10 cellular contexts compared by ENCODE assay signal in genomic region chr2:204967199-204967995, GRCh38.
DNase-seq lines count a peak whose midpoint lies in the region; ATAC-seq and TF ChIP-seq lines count a peak whose summit lies in the region.
"Had no signal": no experiment of that assay in that cellular context is flagged by ENCODE, and none has a peak within 500 bp of the region (broad histone marks: within the 10 kb centered on the region; RNA-seq: fewer than 3 reads in every experiment).

No MANE protein-coding gene starts in this region.

- CTCF ChIA-PET in HEK293T (lab: Yijun Ruan, JAX), result no interaction called here

- H3K36me3 Mint-ChIP-seq in stimulated activated effector memory CD8-positive, alpha-beta T cell treated with anti-CD3 and anti-CD28 coated beads, Interleukin-12 subunit alpha, Interleukin-12 subunit beta, amount 100 ng/mL, for 72 hours, result no peaks in the 10 kb centered on the region

- peaks cover 3% of the 10 kb centered on the region for H3K9me3 Mint-ChIP-seq in stimulated activated effector memory CD8-positive, alpha-beta T cell treated with anti-CD3 and anti-CD28 coated beads, Interleukin-12 subunit alpha, Interleukin-12 subunit beta, amount 100 ng/mL, for 72 hours

- TF ChIP-seq POLR2A in Peyer's patch (IDR thresholded peaks at IDR 0.05), result no peak

- no peaks in the 10 kb centered on the region for H3K27me3 ChIP-seq in Peyer's patch
- H3K27me3 ChIP-seq: stomach had no signal

- peak; percentile 68 for ATAC-seq in stimulated activated effector memory CD8-positive, alpha-beta T cell treated with anti-CD3 and anti-CD28 coated beads, Interleukin-12 subunit alpha, Interleukin-12 subunit beta, amount 100 ng/mL, for 72 hours
- ATAC-seq in HG02763 (IDR thresholded peaks at IDR 0.05; ENCODE audit: unreplicated experiment) (no peak), HG02588 (IDR thresholded peaks at IDR 0.05; ENCODE audit: unreplicated experiment) (no peak)

- H3K4me3 Mint-ChIP-seq in stimulated activated effector memory CD8-positive, alpha-beta T cell treated with anti-CD3 and anti-CD28 coated beads, Interleukin-12 subunit alpha, Interleukin-12 subunit beta, amount 100 ng/mL, for 72 hours, result no peak overlapping the region

- no peaks in the 10 kb centered on the region for H3K36me3 ChIP-seq in Peyer's patch
- H3K36me3 ChIP-seq: stomach had no signal

- DNase-seq in Peyer's patch, result peak in 2 of 3 donors; percentile 35 to 47
- peak; percentile 12 to 17 for DNase-seq in activated CD4-positive, alpha-beta T cell treated with anti-CD3 and anti-CD28 coated beads, Interleukin-2, amount 50 U/mL, for 4 hours
- peak; percentile 23 for DNase-seq in effector CD4-positive, alpha-beta T cell
- DNase-seq in stimulated activated effector memory CD8-positive, alpha-beta T cell treated with anti-CD3 and anti-CD28 coated beads, Interleukin-12 subunit alpha, Interleukin-12 subunit beta, amount 100 ng/mL, for 72 hours (ENCODE audit: low spot score in 2 of 2), result no peak
- DNase-seq in HEK293T (ENCODE audit: extremely low spot score), result no peak
- DNase-seq: NCI-H226, stomach had no signal

- peaks cover 15% of the 10 kb centered on the region for H3K4me1 Mint-ChIP-seq in stimulated activated effector memory CD8-positive, alpha-beta T cell treated with anti-CD3 and anti-CD28 coated beads, Interleukin-12 subunit alpha, Interleukin-12 subunit beta, amount 100 ng/mL, for 72 hours

- POLR2A ChIA-PET in HEK293T (lab: Yijun Ruan, JAX), result no interaction called here

- no peak for TF ChIP-seq CTCF in Peyer's patch (IDR thresholded peaks at IDR 0.05)

- H3K9me3 ChIP-seq in Peyer's patch, result no peaks in the 10 kb centered on the region
- H3K9me3 ChIP-seq: stomach had no signal

- H3K27ac Mint-ChIP-seq in stimulated activated effector memory CD8-positive, alpha-beta T cell treated with anti-CD3 and anti-CD28 coated beads, Interleukin-12 subunit alpha, Interleukin-12 subunit beta, amount 100 ng/mL, for 72 hours, result peak overlapping the region; percentile 50

- H3K4me1 ChIP-seq in Peyer's patch, result no peaks in the 10 kb centered on the region

- no peak overlapping the region for H3K4me3 ChIP-seq in Peyer's patch
- H3K4me3 ChIP-seq: stomach had no signal

- H3K27ac ChIP-seq in Peyer's patch, result peak overlapping the region in 1 of 4 donors; percentile 27
- H3K27ac ChIP-seq: HL-60, stomach had no signal

TF ChIP-seq in HEK293T, 16 proteins besides CTCF, POLR2A, EP300 and RAD21:
- no peak for TF ChIP-seq FOXM1 (IDR thresholded peaks at IDR 0.05; ENCODE audit: borderline replicate concordance)
- TF ChIP-seq FOXK2 (IDR thresholded peaks at IDR 0.05), result no peak
- no peak for TF ChIP-seq FOXA1 (IDR thresholded peaks at IDR 0.05)
- TF ChIP-seq ARNT (IDR thresholded peaks at IDR 0.05), result no peak
- TF ChIP-seq ELF4 (IDR thresholded peaks at IDR 0.05), result no peak
- no peak for TF ChIP-seq ZNF384 (IDR thresholded peaks at IDR 0.05)
- TF ChIP-seq SP1 (IDR thresholded peaks at IDR 0.05), result no peak
- no peak for TF ChIP-seq LEF1 (IDR thresholded peaks at IDR 0.05; ENCODE audit: borderline replicate concordance)
- TF ChIP-seq NFRKB (IDR thresholded peaks at IDR 0.05), result no peak
- no peak for TF ChIP-seq SUZ12 (IDR thresholded peaks at IDR 0.05)

Comparison
In these comparisons a context has a peak if more than half of its experiments do, and no peak if none do; other contexts are left out.
1. DNase-seq: peak in Peyer's patch (2 of 3), activated CD4-positive, alpha-beta T cell treated with anti-CD3 and anti-CD28 coated beads, Interleukin-2, amount 50 U/mL, for 4 hours (2 of 2) and effector CD4-positive, alpha-beta T cell (single experiment); none in stimulated activated effector memory CD8-positive, alpha-beta T cell treated with anti-CD3 and anti-CD28 coated beads, Interleukin-12 subunit alpha, Interleukin-12 subunit beta, amount 100 ng/mL, for 72 hours (0 of 2) and HEK293T (single experiment).